In the genomic region with DNA sequence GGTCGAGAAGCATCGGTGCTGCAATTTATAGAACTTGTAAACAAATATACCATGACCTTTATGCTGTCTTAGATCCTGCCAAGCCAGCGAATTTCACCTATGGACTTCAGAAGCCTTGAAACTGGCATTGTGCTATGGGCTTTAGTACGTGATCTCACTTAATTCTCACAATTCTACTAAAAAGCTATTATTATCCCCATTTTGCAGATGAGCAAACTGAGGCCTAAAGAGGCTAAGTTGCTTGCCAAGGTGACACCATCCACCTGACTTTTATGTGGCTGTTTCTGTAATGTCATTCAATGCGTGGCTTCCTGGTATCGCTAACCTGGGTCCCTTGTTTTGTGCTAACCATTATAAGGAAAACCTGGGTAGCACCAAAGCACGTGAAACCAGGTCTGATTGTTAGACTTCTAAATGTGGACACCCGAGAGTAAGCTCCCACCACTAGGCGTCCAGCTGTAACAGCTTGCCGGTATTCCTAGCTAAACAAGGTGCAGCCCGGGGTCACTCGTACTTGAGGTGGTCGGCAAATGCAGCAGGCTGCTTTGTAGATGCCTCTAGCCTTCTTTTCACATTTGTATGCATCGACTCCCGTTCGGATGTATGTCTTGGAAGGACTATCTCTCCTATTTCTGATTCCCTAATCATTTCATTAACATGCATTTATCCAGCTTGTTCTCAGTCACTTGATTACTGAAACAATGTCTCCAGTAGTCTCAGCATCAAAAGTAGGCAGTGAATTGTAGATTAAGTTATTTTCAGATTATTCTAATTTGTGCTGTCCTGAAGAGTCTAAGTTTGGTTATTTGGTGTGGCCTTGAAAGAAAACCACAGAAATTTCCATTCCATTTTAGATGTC, we compare ENCODE assay signal across 8 cellular contexts. TPM values are rescaled to one million over a fixed set of nuclear protein-coding genes. Genes with fewer than 3 reads are reported as not detected.
DNase-seq lines count a peak whose midpoint lies in the region; ATAC-seq and TF ChIP-seq lines count a peak whose summit lies in the region.

No MANE protein-coding gene starts in this region.

- H3K9me3 ChIP-seq in OCI-LY3 (ENCODE audit: insufficient read depth, low read length) (no peaks in the 10 kb centered on the region), uterus (no peaks in the 10 kb centered on the region)

- peak overlapping the region; percentile 94 for H3K9ac ChIP-seq in OCI-LY3 (ENCODE audit: low read length)

- H3K27ac ChIP-seq in OCI-LY3 (ENCODE audit: low read length) (no peak overlapping the region), uterus (peak overlapping the region; percentile 88 to 89)

- TF ChIP-seq POLR2A in uterus (IDR thresholded peaks at IDR 0.05): no peak

- no peaks in the 10 kb centered on the region for H3K36me3 ChIP-seq in OCI-LY3 (replicated peaks; ENCODE audit: low read depth, low read length)
- no peaks in the 10 kb centered on the region for H3K36me3 ChIP-seq in uterus

- peak; percentile 21 for TF ChIP-seq CTCF in GM12865 (IDR thresholded peaks at IDR 0.05; ENCODE audit: insufficient read depth, low read depth, low read length, missing control alignments)
- TF ChIP-seq CTCF in OCI-LY3 (IDR thresholded peaks at IDR 0.05; ENCODE audit: low read depth, low read length): no peak; the same call in 1 of the 2 replicates
- peak; percentile 75 for TF ChIP-seq CTCF in choroid plexus epithelial cell (conservative IDR thresholded peaks at IDR 0.05; ENCODE audit: low read depth, low read length)
- TF ChIP-seq CTCF in uterus (IDR thresholded peaks at IDR 0.05): peak; percentile 26 to 43 (median 34)

- H2AFZ ChIP-seq in OCI-LY3 (ENCODE audit: low read depth, low read length): no peak overlapping the region

- H3K4me1 ChIP-seq in OCI-LY3 (ENCODE audit: low read length) (peaks cover 17% of the 10 kb centered on the region), uterus (no peaks in the 10 kb centered on the region)

- peaks cover 5% of the 10 kb centered on the region for H3K27me3 ChIP-seq in OCI-LY3 (ENCODE audit: low read depth, low read length)
- H3K27me3 ChIP-seq in uterus: no peaks in the 10 kb centered on the region

- ATAC-seq in GM19328 (IDR thresholded peaks at IDR 0.05; ENCODE audit: unreplicated experiment) (no peak), HG03135 (IDR thresholded peaks at IDR 0.05; ENCODE audit: unreplicated experiment) (no peak), HG03139 (IDR thresholded peaks at IDR 0.05; ENCODE audit: unreplicated experiment) (no peak)

- peak overlapping the region; percentile 99 for H3K4me2 ChIP-seq in OCI-LY3 (ENCODE audit: low read length)

- intact Hi-C loops in uterus (cut with DNase I; ENCODE audit: low total_unique reads): no loop called here

- H4K20me1 ChIP-seq in OCI-LY3 (ENCODE audit: insufficient read depth, low read length): peaks cover 6% of the 10 kb centered on the region

- H3K79me2 ChIP-seq in OCI-LY3 (ENCODE audit: low read length): peaks cover 39% of the 10 kb centered on the region

- H3K4me3 ChIP-seq in GM12865 (ENCODE audit: low read depth, low read length) (peak overlapping the region; percentile 75), OCI-LY3 (ENCODE audit: low read length) (peak overlapping the region; percentile 78), choroid plexus epithelial cell (ENCODE audit: low read depth, low read length) (peak overlapping the region; percentile 82), uterus (peak overlapping the region; percentile 44 to 80)

- DNase-seq in GM12865 (ENCODE audit: low read depth): peak; percentile 35
- peak; percentile 70 for DNase-seq in choroid plexus epithelial cell (ENCODE audit: low read depth)
- peak; percentile 59 for DNase-seq in mesenteric fat pad (ENCODE audit: low spot score)
- DNase-seq in uterus: peak in 1 of 2 donors; percentile 64

RNA-seq across cellular contexts. Expression of a gene that starts 1.1 kb away (rescaled TPM):
- total RNA-seq in mesenteric fat pad (7.5 TPM), uterus (10 to 100 TPM in 2 of 4 donors, 1 to 10 TPM in 2; 9.5 to 32.2 (median 13.5) TPM)
